Comparison of ENCODE assay signal across 14 cellular contexts in the genomic region with DNA sequence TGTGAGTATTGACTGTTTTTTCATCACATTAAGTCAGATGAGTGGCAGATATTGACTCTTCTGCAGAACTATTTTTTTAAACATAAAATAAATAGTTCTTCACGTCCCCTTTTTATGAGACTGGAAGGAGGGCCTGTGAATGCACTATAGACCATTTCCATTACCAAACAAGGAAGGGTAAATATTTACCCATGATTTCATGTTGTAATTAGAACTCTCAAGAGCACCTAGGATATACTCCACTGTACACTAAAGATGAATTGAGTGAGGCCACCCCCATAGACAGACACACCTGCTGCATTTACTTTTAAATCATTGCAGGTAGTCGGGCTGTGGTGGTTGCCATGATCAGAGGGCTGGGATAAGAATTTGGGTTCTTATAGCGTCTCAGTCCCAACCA. TPM values are rescaled to one million over a fixed set of nuclear protein-coding genes. Genes with fewer than 3 reads are reported as not detected.
DNase-seq lines count a peak whose midpoint lies in the region; ATAC-seq and TF ChIP-seq lines count a peak whose summit lies in the region.
"Had no signal": no experiment of that assay in that cellular context is flagged by ENCODE, and none has a peak within 500 bp of the region (broad histone marks: within the 10 kb centered on the region; RNA-seq: fewer than 3 reads in every experiment).

No MANE protein-coding gene starts in this region.

- no peaks in the 10 kb centered on the region for H3K79me2 ChIP-seq in trophoblast cell (ENCODE audit: control insufficient read depth, insufficient read depth, low read length, poor library complexity)

- H3K4me1 ChIP-seq in left lung, result no peaks in the 10 kb centered on the region
- H3K4me1 ChIP-seq in CD8-positive, alpha-beta memory T cell (ENCODE audit: insufficient read depth, low read length), result no peaks in the 10 kb centered on the region
- H3K4me1 ChIP-seq in trophoblast cell (ENCODE audit: control insufficient read depth in 1 of 2, insufficient read depth in 2 of 2, low read length in 2 of 2), result no peaks in the 10 kb centered on the region

- no peak overlapping the region for H2AK5ac ChIP-seq in trophoblast cell (ENCODE audit: low read length)

- H3K36me3 ChIP-seq in left lung, result peaks cover 0 to 80% of the 10 kb centered on the region in 2 donors
- peaks cover 8% of the 10 kb centered on the region for H3K36me3 ChIP-seq in CD8-positive, alpha-beta memory T cell (ENCODE audit: insufficient read depth, low read length)
- peaks cover 2 to 6% of the 10 kb centered on the region in 2 experiments for H3K36me3 ChIP-seq in trophoblast cell (ENCODE audit: control insufficient read depth in 1 of 2, insufficient read depth in 2 of 2, low read length in 2 of 2)

- H3K23ac ChIP-seq in trophoblast cell (ENCODE audit: low read length), result no peak overlapping the region

- in situ Hi-C loops in G401 (cut with HindIII; ENCODE audit: low sequenced_read_pairs), result no loop called here

- no peak overlapping the region for H2BK12ac ChIP-seq in trophoblast cell (ENCODE audit: low read length)

- H3K27ac ChIP-seq in left lung, result no peak overlapping the region
- H3K27ac ChIP-seq in CD8-positive, alpha-beta memory T cell (ENCODE audit: low read depth, low read length), result no peak overlapping the region
- no peak overlapping the region for H3K27ac ChIP-seq in trophoblast cell (ENCODE audit: low read depth, low read length)
- H3K27ac ChIP-seq: body of pancreas had no signal

- H3K14ac ChIP-seq in trophoblast cell (ENCODE audit: low read length), result no peak overlapping the region

- no peaks in the 10 kb centered on the region for H3K79me1 ChIP-seq in trophoblast cell (ENCODE audit: low read length)

- ATAC-seq in left lung, result peak; percentile 90
- ATAC-seq in activated CD8-positive, alpha-beta T cell treated with anti-CD3 and anti-CD28 coated beads, Interleukin-2, amount 10 ng/mL, durations not matched to agents 7 days and 5 days, result no peak
- ATAC-seq: body of pancreas had no signal

- H4K91ac ChIP-seq in trophoblast cell (ENCODE audit: low read depth, low read length), result no peak overlapping the region

- H3K9ac ChIP-seq in trophoblast cell (ENCODE audit: low read length), result no peak overlapping the region

- no peak overlapping the region for H4K8ac ChIP-seq in trophoblast cell (ENCODE audit: low read depth, low read length)

- no peak overlapping the region for H3K18ac ChIP-seq in trophoblast cell (ENCODE audit: low read length)

- H3K9me3 ChIP-seq in left lung, result no peaks in the 10 kb centered on the region
- H3K9me3 ChIP-seq in CD8-positive, alpha-beta memory T cell (ENCODE audit: low read length), result no peaks in the 10 kb centered on the region
- no peaks in the 10 kb centered on the region for H3K9me3 ChIP-seq in trophoblast cell (ENCODE audit: insufficient read depth, low read depth, low read length)
- H3K9me3 ChIP-seq: body of pancreas had no signal

- CTCF ChIA-PET in CD8-positive, alpha-beta memory T cell (lab: Charles Lee), result no interaction called here
- CTCF ChIA-PET in activated CD8-positive, alpha-beta T cell treated with anti-CD3 and anti-CD28 coated beads, Interleukin-2, amount 10 ng/mL, durations not matched to agents 7 days and 5 days (lab: Charles Lee), result no interaction called here

- H3K9me3 Mint-ChIP-seq in CD8-positive, alpha-beta memory T cell, result no peaks in the 10 kb centered on the region
- H3K9me3 Mint-ChIP-seq in activated CD8-positive, alpha-beta T cell treated with anti-CD3 and anti-CD28 coated beads, Interleukin-2, amount 10 ng/mL, durations not matched to agents 7 days and 5 days (ENCODE audit: insufficient read depth), result no peaks in the 10 kb centered on the region
- H3K9me3 Mint-ChIP-seq: activated naive CD8-positive, alpha-beta T cell treated with anti-CD3 and anti-CD28 coated beads, Interleukin-2, amount 10 ng/mL, durations not matched to agents 7 days and 5 days; CD4-positive, alpha-beta memory T cell had no signal

- no CpG with 5 or more reads among the region's 3 CpGs for WGBS in trophoblast cell (ENCODE audit: extremely low coverage, insufficient coverage, insufficient read length)

- H3K36me3 Mint-ChIP-seq in CD8-positive, alpha-beta memory T cell, result peaks cover 13 to 66% (median 25%) of the 10 kb centered on the region in 3 donors
- H3K36me3 Mint-ChIP-seq in activated CD8-positive, alpha-beta T cell treated with anti-CD3 and anti-CD28 coated beads, Interleukin-2, amount 10 ng/mL, durations not matched to agents 7 days and 5 days (ENCODE audit: low read depth), result peaks cover 3% of the 10 kb centered on the region

- no peaks in the 10 kb centered on the region for H3K27me3 Mint-ChIP-seq in CD8-positive, alpha-beta memory T cell
- no peaks in the 10 kb centered on the region for H3K27me3 Mint-ChIP-seq in activated CD8-positive, alpha-beta T cell treated with anti-CD3 and anti-CD28 coated beads, Interleukin-2, amount 10 ng/mL, durations not matched to agents 7 days and 5 days (ENCODE audit: low read depth)
- H3K27me3 Mint-ChIP-seq: activated naive CD8-positive, alpha-beta T cell treated with anti-CD3 and anti-CD28 coated beads, Interleukin-2, amount 10 ng/mL, durations not matched to agents 7 days and 5 days; CD4-positive, alpha-beta memory T cell had no signal

- H3K4me1 Mint-ChIP-seq in CD8-positive, alpha-beta memory T cell, result no peaks in the 10 kb centered on the region
- H3K4me1 Mint-ChIP-seq in activated CD8-positive, alpha-beta T cell treated with anti-CD3 and anti-CD28 coated beads, Interleukin-2, amount 10 ng/mL, durations not matched to agents 7 days and 5 days (ENCODE audit: low read depth), result no peaks in the 10 kb centered on the region
- H3K4me1 Mint-ChIP-seq: activated naive CD8-positive, alpha-beta T cell treated with anti-CD3 and anti-CD28 coated beads, Interleukin-2, amount 10 ng/mL, durations not matched to agents 7 days and 5 days; CD4-positive, alpha-beta memory T cell had no signal

- no peak overlapping the region for H4K12ac ChIP-seq in trophoblast cell (ENCODE audit: low read depth, low read length)

- TF ChIP-seq CTCF in left lung (IDR thresholded peaks at IDR 0.05), result no peak

- H3K4me3 ChIP-seq in left lung (no peak overlapping the region), trophoblast cell (ENCODE audit: low read depth, low read length) (no peak overlapping the region)
- H3K4me3 ChIP-seq in CD8-positive, alpha-beta memory T cell (ENCODE audit: low read length), result no peak overlapping the region
- H3K4me3 ChIP-seq: body of pancreas, lung had no signal

- H3K4me3 Mint-ChIP-seq in CD8-positive, alpha-beta memory T cell, result no peak overlapping the region
- no peak overlapping the region for H3K4me3 Mint-ChIP-seq in activated CD8-positive, alpha-beta T cell treated with anti-CD3 and anti-CD28 coated beads, Interleukin-2, amount 10 ng/mL, durations not matched to agents 7 days and 5 days
- H3K4me3 Mint-ChIP-seq: activated naive CD8-positive, alpha-beta T cell treated with anti-CD3 and anti-CD28 coated beads, Interleukin-2, amount 10 ng/mL, durations not matched to agents 7 days and 5 days; CD4-positive, alpha-beta memory T cell had no signal

- H3K27me3 ChIP-seq in left lung (no peaks in the 10 kb centered on the region), trophoblast cell (ENCODE audit: insufficient read depth, low read length) (no peaks in the 10 kb centered on the region)
- H3K27me3 ChIP-seq in CD8-positive, alpha-beta memory T cell (ENCODE audit: insufficient read depth, low read length, poor library complexity, severe bottlenecking), result no peaks in the 10 kb centered on the region
- H3K27me3 ChIP-seq: body of pancreas had no signal

- H2AFZ ChIP-seq in trophoblast cell (ENCODE audit: insufficient read depth, low read length, poor library complexity), result no peak overlapping the region

- no peak overlapping the region for H2BK120ac ChIP-seq in trophoblast cell (ENCODE audit: insufficient read depth, low read length, poor library complexity)

- peak; percentile 77 for DNase-seq in DMS79 (lab: John Stamatoyannopoulos, UW)
- DNase-seq in NCI-H146 (lab: John Stamatoyannopoulos, UW), result peak; percentile 84
- peak; percentile 69 for DNase-seq in NCI-H510A (lab: John Stamatoyannopoulos, UW)
- no peak for DNase-seq in left lung
- DNase-seq in CD8-positive, alpha-beta memory T cell, result no peak
- DNase-seq in G401 (ENCODE audit: low spot score), result no peak
- no peak for DNase-seq in trophoblast cell
- DNase-seq in activated CD8-positive, alpha-beta T cell treated with anti-CD3 and anti-CD28 coated beads, Interleukin-2, amount 10 ng/mL, durations not matched to agents 7 days and 5 days, result no peak
- DNase-seq: activated CD4-positive, alpha-beta T cell treated with anti-CD3 and anti-CD28 coated beads for 1 hour; activated naive CD8-positive, alpha-beta T cell treated with anti-CD3 and anti-CD28 coated beads, Interleukin-2, amount 10 ng/mL, durations not matched to agents 7 days and 5 days; body of pancreas; CD4-positive, alpha-beta memory T cell; occipital lobe had no signal

- H3K27ac Mint-ChIP-seq in CD8-positive, alpha-beta memory T cell, result no peak overlapping the region
- H3K27ac Mint-ChIP-seq in activated CD8-positive, alpha-beta T cell treated with anti-CD3 and anti-CD28 coated beads, Interleukin-2, amount 10 ng/mL, durations not matched to agents 7 days and 5 days, result no peak overlapping the region
- H3K27ac Mint-ChIP-seq: activated naive CD8-positive, alpha-beta T cell treated with anti-CD3 and anti-CD28 coated beads, Interleukin-2, amount 10 ng/mL, durations not matched to agents 7 days and 5 days had no signal

- no peak overlapping the region for H3K4ac ChIP-seq in trophoblast cell (ENCODE audit: low read depth, low read length)

- POLR2A ChIA-PET in CD8-positive, alpha-beta memory T cell (lab: Charles Lee), result no interaction called here
- POLR2A ChIA-PET in activated CD8-positive, alpha-beta T cell treated with anti-CD3 and anti-CD28 coated beads, Interleukin-2, amount 10 ng/mL, durations not matched to agents 7 days and 5 days (lab: Charles Lee), result no interaction called here

- intact Hi-C loops in left lung (cut with DNase I), result no loop called here

- no peak overlapping the region for H2BK5ac ChIP-seq in trophoblast cell (ENCODE audit: low read depth, low read length, poor library complexity)

- no peak overlapping the region for H3K4me2 ChIP-seq in trophoblast cell (ENCODE audit: low read length)

RNA-seq across cellular contexts. Expression of a gene that starts 22.6 kb away (rescaled TPM):
- 10 to 100 TPM; 17.4 to 34.5 TPM for total RNA-seq in left lung
- 1 to 10 TPM; 6.8 to 7.2 TPM for total RNA-seq in CD8-positive, alpha-beta memory T cell
- polyA plus RNA-seq in CD8-positive, alpha-beta memory T cell, result 1.9 TPM
- 2.0 and 4.4 TPM in 2 replicates for total RNA-seq in G401 (2014; rRNA removed; shearing (Covaris generic))
- 12.4 and 13.2 TPM in 2 replicates for polyA plus RNA-seq in trophoblast cell (2013)
- total RNA-seq in activated CD8-positive, alpha-beta T cell treated with anti-CD3 and anti-CD28 coated beads, Interleukin-2, amount 10 ng/mL, durations not matched to agents 7 days and 5 days, result 1 to 10 TPM; 6.6 to 7.7 TPM

Comparison
In these comparisons a context has a peak if more than half of its experiments do, and no peak if none do; other contexts are left out.
1. DNase-seq: peak in DMS79 (single experiment), NCI-H146 (single experiment) and NCI-H510A (single experiment); none in left lung (0 of 2), CD8-positive, alpha-beta memory T cell (0 of 5), G401 (single experiment), trophoblast cell (0 of 2) and activated CD8-positive, alpha-beta T cell treated with anti-CD3 and anti-CD28 coated beads, Interleukin-2, amount 10 ng/mL, durations not matched to agents 7 days and 5 days (single experiment).